Comparison of ENCODE assay signal across 26 cellular contexts in the genomic region with DNA sequence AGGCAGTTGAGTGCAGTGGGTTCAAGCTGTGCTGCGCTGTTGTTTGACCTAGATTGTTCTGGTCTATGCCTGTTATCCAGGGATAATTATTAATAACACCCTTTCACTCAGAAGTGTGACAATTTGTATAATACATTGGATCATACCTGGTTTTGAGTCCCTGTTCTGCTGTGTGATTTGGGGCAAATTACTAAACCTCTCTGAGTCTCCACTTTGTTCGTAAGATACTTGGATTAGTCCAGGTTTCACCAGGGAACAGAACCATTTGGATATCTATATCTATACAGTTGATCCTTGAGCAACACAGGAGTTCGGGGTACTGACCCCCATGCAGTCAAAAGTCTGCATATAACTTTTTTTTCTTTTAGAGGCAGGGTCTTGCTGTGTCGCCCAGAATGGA.
"Had no signal": no experiment of that assay in that cellular context is flagged by ENCODE, and none has a peak within 500 bp of the region (broad histone marks: within the 10 kb centered on the region; RNA-seq: fewer than 3 reads in every experiment).

No MANE protein-coding gene starts in this region.

- H3K79me2 ChIP-seq: parathyroid adenoma had no signal

- H3K27me3 ChIP-seq: colonic mucosa, esophagus squamous epithelium, heart right ventricle, left lung, right atrium auricular region, sigmoid colon had no signal

- ATAC-seq: heart right ventricle; left cardiac atrium; left lung; naive thymus-derived CD4-positive, alpha-beta T cell; stimulated activated memory B cell treated with anti-CD40 and anti-IgM and Interleukin-4, amounts not matched to agents 10 μg/mL and 1 μg/mL and 100 μg/mL, for 72 hours; stimulated activated naive CD8-positive, alpha-beta T cell treated with anti-CD3 and anti-CD28 coated beads, Interleukin-15, Interleukin-2, amounts not matched to agents 100 U/mL and 50 U/mL, for 24 hours had no signal

- H3K4me3 ChIP-seq: colonic mucosa, left lung, neural progenitor cell, prostate gland, right atrium auricular region, sigmoid colon had no signal

- H3K27ac Mint-ChIP-seq: dendritic cell treated with granulocyte-macrophage colony-stimulating factor and Interleukin-4, amounts not matched to agents 40 ng/mL and 50 ng/mL, for 4 days; nephron; neural progenitor cell; stimulated activated memory B cell treated with anti-CD40 and anti-IgM and Interleukin-4, amounts not matched to agents 10 μg/mL and 1 μg/mL and 100 μg/mL, for 72 hours had no signal

- H3K27ac ChIP-seq: colonic mucosa, left lung, neural progenitor cell, parathyroid adenoma, prostate gland, right atrium auricular region had no signal

- H3K36me3 Mint-ChIP-seq: naive thymus-derived CD4-positive, alpha-beta T cell; neural progenitor cell had no signal

- H3K4me2 ChIP-seq: neural progenitor cell had no signal

- DNase-seq: colonic mucosa; effector memory CD4-positive, alpha-beta T cell; esophagus squamous epithelium; foreskin melanocyte; glutamatergic neuron; heart right ventricle; hippocampal formation; left cardiac atrium; left lung; mesendoderm; midbrain; naive thymus-derived CD4-positive, alpha-beta T cell; sigmoid colon; stimulated activated CD4-positive, alpha-beta T cell treated with anti-CD3 and anti-CD28 coated beads, Interleukin-2, amount 100 ng/mL, for 24 hours; stimulated activated CD4-positive, alpha-beta T cell treated with anti-CD3 and anti-CD28 coated beads, Interleukin-4, amount 100 ng/mL, for 4 hours; stimulated activated naive CD8-positive, alpha-beta T cell treated with anti-CD3 and anti-CD28 coated beads, Interleukin-15, Interleukin-2, amounts not matched to agents 100 U/mL and 50 U/mL, for 24 hours; trophoblast cell had no signal

- FAIRE-seq: endothelial cell of umbilical vein, islet of Langerhans had no signal

- H3K9me3 Mint-ChIP-seq: dendritic cell treated with granulocyte-macrophage colony-stimulating factor and Interleukin-4, amounts not matched to agents 40 ng/mL and 50 ng/mL, for 4 days; naive thymus-derived CD4-positive, alpha-beta T cell; nephron; neural progenitor cell; stimulated activated memory B cell treated with anti-CD40 and anti-IgM and Interleukin-4, amounts not matched to agents 10 μg/mL and 1 μg/mL and 100 μg/mL, for 72 hours had no signal

- H2AFZ ChIP-seq: neural progenitor cell, parathyroid adenoma had no signal

- H3K36me3 ChIP-seq: colonic mucosa, esophagus squamous epithelium, heart right ventricle, left lung, neural progenitor cell, prostate gland, right atrium auricular region, sigmoid colon had no signal

- H3K27me3 Mint-ChIP-seq: dendritic cell treated with granulocyte-macrophage colony-stimulating factor and Interleukin-4, amounts not matched to agents 40 ng/mL and 50 ng/mL, for 4 days; stimulated activated memory B cell treated with anti-CD40 and anti-IgM and Interleukin-4, amounts not matched to agents 10 μg/mL and 1 μg/mL and 100 μg/mL, for 72 hours had no signal

- H3K9ac ChIP-seq: neural progenitor cell, parathyroid adenoma had no signal

- H3K9me3 ChIP-seq: colonic mucosa, esophagus squamous epithelium, heart right ventricle, left lung, prostate gland, right atrium auricular region, sigmoid colon had no signal

- H3K4me3 Mint-ChIP-seq: dendritic cell treated with granulocyte-macrophage colony-stimulating factor and Interleukin-4, amounts not matched to agents 40 ng/mL and 50 ng/mL, for 4 days; neural progenitor cell; stimulated activated memory B cell treated with anti-CD40 and anti-IgM and Interleukin-4, amounts not matched to agents 10 μg/mL and 1 μg/mL and 100 μg/mL, for 72 hours had no signal

- H3K4me1 ChIP-seq: colonic mucosa, parathyroid adenoma had no signal
